ENCODE assay signal across 8 cellular contexts in genomic region chr14:90828642-90829487, GRCh38. TPM values are rescaled to one million over a fixed set of nuclear protein-coding genes. Genes with fewer than 3 reads are reported as not detected.
DNase-seq lines count a peak whose midpoint lies in the region; ATAC-seq and TF ChIP-seq lines count a peak whose summit lies in the region.

No MANE protein-coding gene starts in this region.

- peak overlapping the region; percentile 21 to 47 (median 36) for H3K4me3 ChIP-seq in Peyer's patch
- peak overlapping the region; percentile 43 for H3K4me3 ChIP-seq in effector memory CD4-positive, alpha-beta T cell (ENCODE audit: insufficient read depth, low read depth, low read length, poor library complexity, severe bottlenecking)

- DNase-seq in Ammon's horn (ENCODE audit: low spot score): peak; percentile 40
- DNase-seq in Peyer's patch: peak in 1 of 3 donors; percentile 57
- DNase-seq in effector memory CD4-positive, alpha-beta T cell: no peak
- DNase-seq in nephron progenitor cell: no peak
- no peak for DNase-seq in HuH-7.5 (ENCODE audit: low spot score)
- no peak for DNase-seq in germinal center (ENCODE audit: low spot score)
- no peak for DNase-seq in effector CD8-positive, alpha-beta T cell (lab: John Stamatoyannopoulos, UW)

- H3K36me3 ChIP-seq in Peyer's patch: no peaks in the 10 kb centered on the region
- H3K36me3 ChIP-seq in effector memory CD4-positive, alpha-beta T cell (ENCODE audit: control insufficient read depth, insufficient read depth, low read length): no peaks in the 10 kb centered on the region

- no peak for TF ChIP-seq POLR2A in Peyer's patch (IDR thresholded peaks at IDR 0.05)

- peak overlapping the region; percentile 66 to 85 (median 78) for H3K27ac ChIP-seq in Peyer's patch
- peak overlapping the region; percentile 61 for H3K27ac ChIP-seq in effector memory CD4-positive, alpha-beta T cell (ENCODE audit: insufficient read depth, low read length, poor library complexity, severe bottlenecking)

- peaks cover 34% of the 10 kb centered on the region for H3K9me3 Mint-ChIP-seq in nephron progenitor cell

- no peak overlapping the region for H3K27ac Mint-ChIP-seq in nephron progenitor cell

- peaks cover 3% of the 10 kb centered on the region for H3K36me3 Mint-ChIP-seq in nephron progenitor cell (ENCODE audit: low read depth)

- H3K9me3 ChIP-seq in Peyer's patch: no peaks in the 10 kb centered on the region
- H3K9me3 ChIP-seq in effector memory CD4-positive, alpha-beta T cell (ENCODE audit: control insufficient read depth, low read length): no peaks in the 10 kb centered on the region

- peak overlapping the region; percentile 59 for H3K4me3 Mint-ChIP-seq in nephron progenitor cell

- TF ChIP-seq CTCF in Peyer's patch (IDR thresholded peaks at IDR 0.05) (no peak), nephron progenitor cell (IDR thresholded peaks at IDR 0.05) (no peak)

- peak; percentile 46 for ATAC-seq in GM21619 (IDR thresholded peaks at IDR 0.05; ENCODE audit: unreplicated experiment)

- H3K27me3 Mint-ChIP-seq in nephron progenitor cell (ENCODE audit: low read depth, poor library complexity): peaks cover 44% of the 10 kb centered on the region

- no peaks in the 10 kb centered on the region for H3K27me3 ChIP-seq in Peyer's patch
- no peaks in the 10 kb centered on the region for H3K27me3 ChIP-seq in effector memory CD4-positive, alpha-beta T cell (replicated peaks; ENCODE audit: control insufficient read depth, insufficient read depth, low read length, poor library complexity, severe bottlenecking)

- H3K4me1 Mint-ChIP-seq in nephron progenitor cell: peaks cover 5% of the 10 kb centered on the region

- peaks cover 0 to 8% (median 0%) of the 10 kb centered on the region in 4 donors for H3K4me1 ChIP-seq in Peyer's patch
- H3K4me1 ChIP-seq in effector memory CD4-positive, alpha-beta T cell (ENCODE audit: control insufficient read depth, insufficient read depth, low read length, poor library complexity, severe bottlenecking): peaks cover 16% of the 10 kb centered on the region

RNA-seq across cellular contexts. Expression of gene TTC7B, which starts 12.6 kb away (rescaled TPM):
- total RNA-seq in Peyer's patch: 10 to 100 TPM in 2 of 4 donors, 1 to 10 TPM in 1, under 1 TPM in 1; 0.18 to 53.6 (median 11.2) TPM
